Comparison of ENCODE assay signal across 17 cellular contexts in the genomic region with DNA sequence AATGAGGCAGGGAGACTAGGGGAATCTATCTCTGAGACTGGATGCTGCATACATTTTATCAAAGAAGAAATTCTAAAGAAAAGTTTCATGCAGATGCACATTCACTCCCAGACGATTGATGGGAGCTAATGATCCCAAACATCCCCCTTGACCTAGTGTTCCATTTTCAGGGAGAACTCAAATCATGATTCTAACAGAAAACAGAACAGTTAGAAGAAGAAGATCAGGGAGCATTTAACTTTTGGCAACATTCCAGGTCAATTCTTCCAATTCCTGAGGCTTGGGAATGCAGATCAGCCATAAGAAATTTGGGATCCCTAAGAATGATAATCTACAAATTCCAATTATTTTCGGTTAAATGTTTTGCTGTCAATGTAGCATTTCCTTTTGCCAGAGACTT.
A peak's percentile ranks its signal among the peaks of the same experiment; 100 is the strongest.
DNase-seq lines count a peak whose midpoint lies in the region; TF ChIP-seq lines count a peak whose summit lies in the region.
"Had no signal": no experiment of that assay in that cellular context is flagged by ENCODE, and none has a peak within 500 bp of the region (broad histone marks: within the 10 kb centered on the region; RNA-seq: fewer than 3 reads in every experiment).

No MANE protein-coding gene starts in this region.

- H3K9me3 ChIP-seq in ES-I3 (ENCODE audit: control insufficient read depth, insufficient read depth, low read length): peaks cover 11% of the 10 kb centered on the region
- peaks cover 16% of the 10 kb centered on the region for H3K9me3 ChIP-seq in HUES64 (ENCODE audit: insufficient read depth, low read depth, low read length)
- peaks cover 23% of the 10 kb centered on the region for H3K9me3 ChIP-seq in left ventricle myocardium inferior (replicated peaks)

- H3K4me1 ChIP-seq in ES-I3 (ENCODE audit: insufficient read depth, low read length): peaks cover 51% of the 10 kb centered on the region
- H3K4me1 ChIP-seq in HUES64 (ENCODE audit: insufficient read depth, low read length): peaks cover 35% of the 10 kb centered on the region
- H3K4me1 ChIP-seq in left ventricle myocardium inferior: peaks cover 7% of the 10 kb centered on the region
- H3K4me1 ChIP-seq: BLaER1, Caco-2 had no signal

- intact Hi-C loops in left ventricle myocardium inferior (cut with micrococcal nuclease): no loop called here

- H3K27ac ChIP-seq in HUES64 (ENCODE audit: low read depth, low read length) (peak overlapping the region; percentile 96), left ventricle myocardium inferior (replicated peaks) (no peak overlapping the region)
- H3K27ac ChIP-seq: BLaER1, HL-60, KMS-11 had no signal

- TF ChIP-seq CTCF in AG10803 (conservative IDR thresholded peaks at IDR 0.05; ENCODE audit: low read length) (no peak), fibroblast of the aortic adventitia (IDR thresholded peaks at IDR 0.05; ENCODE audit: insufficient read depth, low read length) (no peak), left ventricle myocardium inferior (IDR thresholded peaks at IDR 0.05; ENCODE audit: borderline replicate concordance) (no peak)

- H3K9ac ChIP-seq in ES-I3 (ENCODE audit: low read depth, low read length): peak overlapping the region; percentile 9; the same call in 1 of the 2 replicates
- no peak overlapping the region for H3K9ac ChIP-seq in HUES64 (ENCODE audit: low read depth, low read length)
- H3K9ac ChIP-seq: BLaER1, KMS-11 had no signal

- no peak overlapping the region for H3K4me3 ChIP-seq in AG10803 (ENCODE audit: low read length)
- H3K4me3 ChIP-seq in HUES64 (ENCODE audit: low read length): no peak overlapping the region
- no peak overlapping the region for H3K4me3 ChIP-seq in fibroblast of the aortic adventitia (ENCODE audit: low read depth, low read length)
- no peak overlapping the region for H3K4me3 ChIP-seq in left ventricle myocardium inferior
- H3K4me3 ChIP-seq: BLaER1 had no signal

- DNase-seq in AG10803 (ENCODE audit: low read depth) (peak; percentile 23), fibroblast of the aortic adventitia (ENCODE audit: low read depth) (peak; percentile 22), left ventricle myocardium inferior (no peak), middle frontal gyrus (ENCODE audit: extremely low spot score, low spot score) (no peak), pons (ENCODE audit: low spot score) (no peak)
- no peak for DNase-seq in activated CD4-positive, alpha-beta T cell treated with anti-CD3 and anti-CD28 coated beads, Interleukin-2, amount 50 U/mL, for 4 hours
- DNase-seq: Caco-2; CD8-positive, alpha-beta memory T cell; DND-41; GOT3; HCEC 1CT; HFFc6 had no signal

- 96% methylated on average over 2 of the region's 2 CpGs for WGBS in HUES64

- H3K27me3 ChIP-seq in HUES64 (ENCODE audit: insufficient read depth, low read length) (no peaks in the 10 kb centered on the region), left ventricle myocardium inferior (ENCODE audit: low read depth) (no peaks in the 10 kb centered on the region)
- H3K27me3 ChIP-seq: BLaER1 had no signal

- H3K36me3 ChIP-seq in ES-I3 (ENCODE audit: insufficient read depth, low read length): no peaks in the 10 kb centered on the region
- peaks cover 5% of the 10 kb centered on the region; the same call in 1 of the 2 replicates for H3K36me3 ChIP-seq in HUES64 (ENCODE audit: insufficient read depth, low read length)
- peaks cover 3% of the 10 kb centered on the region for H3K36me3 ChIP-seq in left ventricle myocardium inferior
- H3K36me3 ChIP-seq: BLaER1 had no signal

Comparison
In these comparisons a context has a peak if more than half of its experiments do, and no peak if none do; other contexts are left out.
1. DNase-seq: peak in AG10803 (single experiment) and fibroblast of the aortic adventitia (single experiment); none in left ventricle myocardium inferior (single experiment), middle frontal gyrus (single experiment), pons (single experiment) and activated CD4-positive, alpha-beta T cell treated with anti-CD3 and anti-CD28 coated beads, Interleukin-2, amount 50 U/mL, for 4 hours (0 of 2).